In the genomic region with DNA sequence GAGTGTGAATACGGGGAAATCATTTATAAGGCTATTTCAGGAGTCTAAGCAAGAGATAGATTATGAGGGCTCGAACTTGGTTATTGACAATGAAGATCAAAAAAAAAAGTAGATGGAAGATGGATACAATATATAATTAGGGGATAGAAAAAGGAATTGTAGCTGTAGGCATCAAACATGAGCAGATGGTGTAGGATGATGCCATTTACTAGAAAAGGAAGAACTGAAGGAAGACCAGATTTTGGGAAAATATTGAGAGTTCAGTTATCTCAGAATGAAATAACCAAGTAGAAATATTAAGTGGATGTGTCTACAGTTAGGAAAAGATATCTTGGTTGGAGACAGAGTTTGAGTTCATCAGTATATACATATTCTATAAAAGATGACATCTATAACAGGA, we compare ENCODE assay signal across 11 cellular contexts.
"Had no signal": no experiment of that assay in that cellular context is flagged by ENCODE, and none has a peak within 500 bp of the region (broad histone marks: within the 10 kb centered on the region; RNA-seq: fewer than 3 reads in every experiment).

No MANE protein-coding gene starts in this region.

- H3K27ac Mint-ChIP-seq: GM23338, H9, HFFc6 had no signal

- H3K4me2 ChIP-seq: GM23338 had no signal

- DNase-seq: GM23248, GOT3, H7, H9, HCEC 1CT, HFFc6 had no signal

- H3K27ac ChIP-seq: GM23248 had no signal

- H3K4me3 Mint-ChIP-seq: GM23338, H9, HFFc6 had no signal

- ATAC-seq: GM23338, HCT116 had no signal

- H3K4me3 ChIP-seq: GM23248, GM23338, HAP-1 had no signal

- H3K4me1 ChIP-seq: HAP-1 had no signal

- FAIRE-seq: H1, H54 had no signal

- H3K9me3 ChIP-seq: HAP-1 had no signal
